14 cellular contexts compared by ENCODE assay signal in the genomic region with DNA sequence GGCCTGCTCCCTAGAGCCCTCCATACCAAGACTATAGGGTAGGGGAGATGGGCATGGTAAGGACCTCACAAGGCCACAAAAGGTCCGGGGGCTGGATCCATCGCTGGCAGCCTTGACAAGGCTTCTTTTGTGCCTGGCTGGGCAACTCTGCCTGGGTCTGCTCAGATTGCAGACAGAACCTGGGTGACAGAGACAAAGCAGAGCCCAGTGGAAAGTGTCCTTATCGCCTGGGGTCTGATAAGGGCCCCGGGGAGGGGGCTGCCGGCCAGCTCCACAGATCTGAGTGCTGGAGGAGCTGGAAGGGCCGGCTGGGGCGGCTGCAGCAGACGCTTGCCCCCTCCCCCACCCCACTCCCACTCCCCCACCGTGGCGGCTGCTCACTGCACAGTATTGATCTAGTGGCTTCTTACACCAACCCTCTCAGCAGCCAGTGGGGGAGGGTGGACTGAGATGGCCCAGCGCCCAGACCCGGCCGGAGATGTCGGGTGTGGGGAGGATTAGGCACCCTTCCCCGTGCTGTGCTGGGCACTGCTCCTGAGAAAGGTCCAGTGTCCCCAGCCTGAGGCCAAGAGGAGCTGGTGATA. TPM values are rescaled to one million over a fixed set of nuclear protein-coding genes. Genes with fewer than 3 reads are reported as not detected.
DNase-seq lines count a peak whose midpoint lies in the region; ATAC-seq and TF ChIP-seq lines count a peak whose summit lies in the region.
"Had no signal": no experiment of that assay in that cellular context is flagged by ENCODE, and none has a peak within 500 bp of the region (broad histone marks: within the 10 kb centered on the region; RNA-seq: fewer than 3 reads in every experiment).

No MANE protein-coding gene starts in this region.

- ATAC-seq in HG03457 (IDR thresholded peaks at IDR 0.05; ENCODE audit: unreplicated experiment): no peak
- ATAC-seq: effector memory CD8-positive, alpha-beta T cell had no signal

- no peak overlapping the region for H3K4me3 ChIP-seq in mesendoderm (ENCODE audit: low read length)
- H3K4me3 ChIP-seq in CD8-positive, alpha-beta memory T cell (ENCODE audit: low read length): no peak overlapping the region

- H3K4me3 Mint-ChIP-seq in type B pancreatic cell: no peak overlapping the region
- H3K4me3 Mint-ChIP-seq in CD8-positive, alpha-beta memory T cell: no peak overlapping the region
- no peak overlapping the region for H3K4me3 Mint-ChIP-seq in activated CD4-positive, alpha-beta memory T cell treated with anti-CD3 and anti-CD28 coated beads, Interleukin-2, amount 10 ng/mL, durations not matched to agents 7 days and 5 days
- H3K4me3 Mint-ChIP-seq: effector memory CD8-positive, alpha-beta T cell had no signal

- no peaks in the 10 kb centered on the region for H3K36me3 ChIP-seq in mesendoderm (ENCODE audit: control insufficient read depth, insufficient read depth, low read length)
- no peaks in the 10 kb centered on the region for H3K36me3 ChIP-seq in CD8-positive, alpha-beta memory T cell (ENCODE audit: insufficient read depth, low read length)

- H3K23ac ChIP-seq in mesendoderm (ENCODE audit: low read length): no peak overlapping the region

- H3K27ac ChIP-seq in mesendoderm (ENCODE audit: low read depth, low read length): peak overlapping the region; percentile 31
- no peak overlapping the region for H3K27ac ChIP-seq in CD8-positive, alpha-beta memory T cell (ENCODE audit: low read depth, low read length)
- H3K27ac ChIP-seq: KMS-11 had no signal

- DNase-seq in NCI-H82 (lab: John Stamatoyannopoulos, UW) (peak; percentile 19), NCI-H82 treated with DMSO at 0.1 percent for 48 hours (lab: John Stamatoyannopoulos, UW; ENCODE audit: unreplicated experiment) (no peak), globus pallidus (ENCODE audit: low spot score) (peak; percentile 64), mesendoderm (peak; percentile 76), type B pancreatic cell (ENCODE audit: extremely low spot score, unreplicated experiment) (no peak)
- no peak for DNase-seq in CD8-positive, alpha-beta memory T cell
- DNase-seq in activated CD4-positive, alpha-beta memory T cell treated with anti-CD3 and anti-CD28 coated beads, Interleukin-2, amount 10 ng/mL, durations not matched to agents 7 days and 5 days: no peak
- DNase-seq: activated CD8-positive, alpha-beta memory T cell treated with anti-CD3 and anti-CD28 coated beads, Interleukin-2, amount 50 U/mL, for 4 hours; effector memory CD8-positive, alpha-beta T cell; NCI-H2029 treated with DMSO at 0.1 percent for 48 hours; T1000 had no signal

- H3K27ac Mint-ChIP-seq in type B pancreatic cell: peak overlapping the region; percentile 70
- H3K27ac Mint-ChIP-seq in CD8-positive, alpha-beta memory T cell: no peak overlapping the region
- no peak overlapping the region for H3K27ac Mint-ChIP-seq in activated CD4-positive, alpha-beta memory T cell treated with anti-CD3 and anti-CD28 coated beads, Interleukin-2, amount 10 ng/mL, durations not matched to agents 7 days and 5 days
- H3K27ac Mint-ChIP-seq: effector memory CD8-positive, alpha-beta T cell had no signal

- TF ChIP-seq CTCF in type B pancreatic cell (conservative IDR thresholded peaks at IDR 0.05): no peak

- H3K27me3 Mint-ChIP-seq in type B pancreatic cell: peaks cover 3% of the 10 kb centered on the region
- peaks cover 2 to 3% of the 10 kb centered on the region in 2 donors for H3K27me3 Mint-ChIP-seq in CD8-positive, alpha-beta memory T cell
- H3K27me3 Mint-ChIP-seq in activated CD4-positive, alpha-beta memory T cell treated with anti-CD3 and anti-CD28 coated beads, Interleukin-2, amount 10 ng/mL, durations not matched to agents 7 days and 5 days: peaks cover 15% of the 10 kb centered on the region

- POLR2A ChIA-PET in CD8-positive, alpha-beta memory T cell (lab: Charles Lee): no interaction called here
- POLR2A ChIA-PET in activated CD4-positive, alpha-beta memory T cell treated with anti-CD3 and anti-CD28 coated beads, Interleukin-2, amount 10 ng/mL, durations not matched to agents 7 days and 5 days (lab: Charles Lee): interaction anchor here (0.5 kb wide), 1 partner anchor 679 kb away, joined by 3 read pairs; no protein-coding TSS in a partner anchor

- H3K18ac ChIP-seq in mesendoderm (ENCODE audit: low read length): peak overlapping the region; percentile 2

- no peaks in the 10 kb centered on the region for H3K9me3 Mint-ChIP-seq in type B pancreatic cell
- peaks cover 0 to 1% (median 0%) of the 10 kb centered on the region in 5 donors for H3K9me3 Mint-ChIP-seq in CD8-positive, alpha-beta memory T cell
- H3K9me3 Mint-ChIP-seq in activated CD4-positive, alpha-beta memory T cell treated with anti-CD3 and anti-CD28 coated beads, Interleukin-2, amount 10 ng/mL, durations not matched to agents 7 days and 5 days: no peaks in the 10 kb centered on the region
- H3K9me3 Mint-ChIP-seq: effector memory CD8-positive, alpha-beta T cell; H9 had no signal

- no peak overlapping the region for H2AK5ac ChIP-seq in mesendoderm (ENCODE audit: low read length)

- H2BK5ac ChIP-seq in mesendoderm (ENCODE audit: low read length): peak overlapping the region; percentile 98

- H3K9me3 ChIP-seq in CD8-positive, alpha-beta memory T cell (ENCODE audit: low read length): no peaks in the 10 kb centered on the region

- H3K4me2 ChIP-seq in mesendoderm (ENCODE audit: low read length): no peak overlapping the region
- H3K4me2 ChIP-seq: KMS-11 had no signal

- H3K56ac ChIP-seq in mesendoderm (ENCODE audit: low read length): peak overlapping the region; percentile 88

- H3K4me1 ChIP-seq in mesendoderm (ENCODE audit: control insufficient read depth, low read depth, low read length): peaks cover 26% of the 10 kb centered on the region
- H3K4me1 ChIP-seq in CD8-positive, alpha-beta memory T cell (ENCODE audit: insufficient read depth, low read length): no peaks in the 10 kb centered on the region

- H3K79me2 ChIP-seq in mesendoderm (ENCODE audit: control insufficient read depth, insufficient read depth, low read length): peaks cover 27% of the 10 kb centered on the region

- peak overlapping the region; percentile 68 for H3K9ac ChIP-seq in mesendoderm (ENCODE audit: low read length)
- H3K9ac ChIP-seq: KMS-11 had no signal

- WGBS in mesendoderm (ENCODE audit: extremely low coverage, insufficient coverage, low lambda C conversion rate): no CpG with 5 or more reads among the region's 15 CpGs

- H4K8ac ChIP-seq in mesendoderm (ENCODE audit: low read depth, low read length): no peak overlapping the region

- peaks cover 49% of the 10 kb centered on the region for H3K79me1 ChIP-seq in mesendoderm (ENCODE audit: low read length)

- no peaks in the 10 kb centered on the region for H3K36me3 Mint-ChIP-seq in type B pancreatic cell
- H3K36me3 Mint-ChIP-seq in CD8-positive, alpha-beta memory T cell: no peaks in the 10 kb centered on the region
- no peaks in the 10 kb centered on the region for H3K36me3 Mint-ChIP-seq in activated CD4-positive, alpha-beta memory T cell treated with anti-CD3 and anti-CD28 coated beads, Interleukin-2, amount 10 ng/mL, durations not matched to agents 7 days and 5 days (ENCODE audit: low read depth)

- CTCF ChIA-PET in CD8-positive, alpha-beta memory T cell (lab: Charles Lee): interaction anchor here (1.2 to 1.4 kb wide), 2 partner anchors 9 to 14 kb away, joined by 3 to 4 read pairs; no protein-coding TSS in a partner anchor
- CTCF ChIA-PET in activated CD4-positive, alpha-beta memory T cell treated with anti-CD3 and anti-CD28 coated beads, Interleukin-2, amount 10 ng/mL, durations not matched to agents 7 days and 5 days (lab: Charles Lee): interaction anchor here (1.1 kb wide), 1 partner anchor 90 kb away, joined by 3 read pairs; no protein-coding TSS in a partner anchor

- H2BK15ac ChIP-seq in mesendoderm (replicated peaks; ENCODE audit: low read depth): no peak overlapping the region

- no peak overlapping the region for H2BK120ac ChIP-seq in mesendoderm (ENCODE audit: low read depth, low read length)

- no peaks in the 10 kb centered on the region for H3K27me3 ChIP-seq in mesendoderm (ENCODE audit: insufficient read depth, low read length, poor library complexity)
- H3K27me3 ChIP-seq in CD8-positive, alpha-beta memory T cell (ENCODE audit: insufficient read depth, low read length, poor library complexity, severe bottlenecking): no peaks in the 10 kb centered on the region

- H3K4me1 Mint-ChIP-seq in type B pancreatic cell (ENCODE audit: unreplicated experiment): peaks cover 10% of the 10 kb centered on the region
- H3K4me1 Mint-ChIP-seq in CD8-positive, alpha-beta memory T cell: peaks cover 0 to 2% (median 2%) of the 10 kb centered on the region in 3 donors
- H3K4me1 Mint-ChIP-seq in activated CD4-positive, alpha-beta memory T cell treated with anti-CD3 and anti-CD28 coated beads, Interleukin-2, amount 10 ng/mL, durations not matched to agents 7 days and 5 days: peaks cover 1% of the 10 kb centered on the region

- H3K4ac ChIP-seq in mesendoderm (ENCODE audit: low read depth, low read length): no peak overlapping the region

- no peak overlapping the region for H4K5ac ChIP-seq in mesendoderm (ENCODE audit: low read length)

RNA-seq across cellular contexts. Expression of a gene that starts 7.2 kb away (rescaled TPM):
- polyA plus RNA-seq in mesendoderm (2013, experiment 1 of 2): 20.9 TPM
- 20.0 TPM for polyA plus RNA-seq in mesendoderm (2013, experiment 2 of 2)
- 33.2 and 46.3 TPM in 2 replicates for total RNA-seq in type B pancreatic cell (ENCODE audit: low replicate concordance)
- 1 to 10 TPM in 1 of 2 experiments, under 1 TPM in 1; 0.97 to 1.1 TPM for total RNA-seq in CD8-positive, alpha-beta memory T cell
- 0.16 TPM for polyA plus RNA-seq in CD8-positive, alpha-beta memory T cell
- 1 to 10 TPM in 1 of 2 experiments, under 1 TPM in 1; 0.68 to 1.1 TPM for total RNA-seq in activated CD4-positive, alpha-beta memory T cell treated with anti-CD3 and anti-CD28 coated beads, Interleukin-2, amount 10 ng/mL, durations not matched to agents 7 days and 5 days

RNA-seq across cellular contexts. Expression of a gene that starts 31.6 kb away (rescaled TPM):
- 61.7 TPM for polyA plus RNA-seq in mesendoderm (2013, experiment 1 of 2)
- polyA plus RNA-seq in mesendoderm (2013, experiment 2 of 2): 60.1 TPM
- total RNA-seq in type B pancreatic cell (ENCODE audit: low replicate concordance): 39.7 and 42.9 TPM in 2 replicates
- 10 to 100 TPM; 66.6 to 68.5 TPM for total RNA-seq in CD8-positive, alpha-beta memory T cell
- 68.1 TPM for polyA plus RNA-seq in CD8-positive, alpha-beta memory T cell
- 10 to 100 TPM; 48.4 to 54.2 TPM for total RNA-seq in activated CD4-positive, alpha-beta memory T cell treated with anti-CD3 and anti-CD28 coated beads, Interleukin-2, amount 10 ng/mL, durations not matched to agents 7 days and 5 days

RNA-seq across cellular contexts. Expression of a gene that starts 32.3 kb away (rescaled TPM):
- polyA plus RNA-seq in mesendoderm (2013, experiment 1 of 2): 6.1 TPM
- 7.0 TPM for polyA plus RNA-seq in mesendoderm (2013, experiment 2 of 2)
- 13.7 and 14.2 TPM in 2 replicates for total RNA-seq in type B pancreatic cell (ENCODE audit: low replicate concordance)
- total RNA-seq in CD8-positive, alpha-beta memory T cell: 10 to 100 TPM; 11.9 to 12.8 TPM
- 18.5 TPM for polyA plus RNA-seq in CD8-positive, alpha-beta memory T cell
- total RNA-seq in activated CD4-positive, alpha-beta memory T cell treated with anti-CD3 and anti-CD28 coated beads, Interleukin-2, amount 10 ng/mL, durations not matched to agents 7 days and 5 days: 10 to 100 TPM; 19.8 to 20.2 TPM

Comparison
In these comparisons a context has a peak if more than half of its experiments do, and no peak if none do; other contexts are left out.
1. DNase-seq: peak in NCI-H82 (single experiment), globus pallidus (single experiment) and mesendoderm (single experiment); none in NCI-H82 treated with DMSO at 0.1 percent for 48 hours (single experiment), type B pancreatic cell (single experiment), CD8-positive, alpha-beta memory T cell (0 of 5) and activated CD4-positive, alpha-beta memory T cell treated with anti-CD3 and anti-CD28 coated beads, Interleukin-2, amount 10 ng/mL, durations not matched to agents 7 days and 5 days (single experiment).
2. RNA of a gene that starts 7.2 kb away (total RNA-seq): 33.2 to 46.3 TPM in type B pancreatic cell; 0.68 to 1.1 TPM in activated CD4-positive, alpha-beta memory T cell treated with anti-CD3 and anti-CD28 coated beads, Interleukin-2, amount 10 ng/mL, durations not matched to agents 7 days and 5 days and 0.97 to 1.1 TPM in CD8-positive, alpha-beta memory T cell; every median in the first group is over 10 times any median in the second.